Comparison of ENCODE assay signal across 1 cellular context in genomic region chr12:120228291-120229070, GRCh38.
TF ChIP-seq lines count a peak whose summit lies in the region.

No MANE protein-coding gene starts in this region.

TF ChIP-seq in HepG2, 621 proteins besides CTCF, POLR2A, EP300 and RAD21 (continued from another document and continues in another):
- TF ChIP-seq SNAPC4 (CRISPR knock-in tag; IDR thresholded peaks at IDR 0.05) (peak; percentile 97), ZBTB46 (CRISPR knock-in tag; IDR thresholded peaks at IDR 0.05; ENCODE audit: borderline replicate concordance) (no peak), FOXK1 (CRISPR knock-in tag; IDR thresholded peaks at IDR 0.05; ENCODE audit: borderline replicate concordance, low read depth) (peak; percentile 64; the same call in 1 of the 2 replicates), ZNF124 (CRISPR knock-in tag; IDR thresholded peaks at IDR 0.05) (peak; percentile 91), NONO (IDR thresholded peaks at IDR 0.05) (no peak), NONO (CRISPR knock-in tag; conservative IDR thresholded peaks at IDR 0.05) (peak; percentile 93; the same call in 1 of the 2 replicates), MED1 (CRISPR knock-in tag; IDR thresholded peaks at IDR 0.05) (peak; percentile 90), HMG20B (CRISPR knock-in tag; conservative IDR thresholded peaks at IDR 0.05) (no peak; the same call in 1 of the 2 replicates), LRRFIP1 (CRISPR knock-in tag; conservative IDR thresholded peaks at IDR 0.05) (no peak), BCL6 (CRISPR knock-in tag; IDR thresholded peaks at IDR 0.05) (peak; percentile 61), SP5 (CRISPR knock-in tag; IDR thresholded peaks at IDR 0.05; ENCODE audit: borderline replicate concordance, low read depth) (peak; percentile 84), HNRNPL (IDR thresholded peaks at IDR 0.05; ENCODE audit: low read depth, low read length) (peak; percentile 71; the same call in 1 of the 2 replicates), ZNF367 (CRISPR knock-in tag; IDR thresholded peaks at IDR 0.05; ENCODE audit: borderline replicate concordance) (0 out of 2 replicates have a peak, but pooled peaks have one; percentile 46), TARDBP (CRISPR knock-in tag; IDR thresholded peaks at IDR 0.05) (peak; percentile 88), ZNF792 (CRISPR knock-in tag; IDR thresholded peaks at IDR 0.05) (peak; percentile 86; the same call in 1 of the 2 replicates), MAFF (IDR thresholded peaks at IDR 0.05; ENCODE audit: low read depth, low read length) (peak; percentile 73), ZNF784 (CRISPR knock-in tag; IDR thresholded peaks at IDR 0.05; ENCODE audit: borderline replicate concordance) (peak; percentile 75), ZKSCAN8 (CRISPR knock-in tag; IDR thresholded peaks at IDR 0.05; ENCODE audit: borderline replicate concordance) (peak; percentile 55; the same call in 1 of the 2 replicates), LBX2 (CRISPR knock-in tag; IDR thresholded peaks at IDR 0.05; ENCODE audit: borderline replicate concordance) (0 out of 2 replicates have a peak, but pooled peaks have one; percentile 25), TBP (CRISPR knock-in tag; IDR thresholded peaks at IDR 0.05) (no peak), HOXD1 (CRISPR knock-in tag; IDR thresholded peaks at IDR 0.05) (peak; percentile 54; the same call in 1 of the 2 replicates), ZBTB25 (CRISPR knock-in tag; IDR thresholded peaks at IDR 0.05) (0 out of 2 replicates have a peak, but pooled peaks have one; percentile 37), ZNF138 (CRISPR knock-in tag; IDR thresholded peaks at IDR 0.05; ENCODE audit: low read depth) (no peak), HBP1 (CRISPR knock-in tag; IDR thresholded peaks at IDR 0.05; ENCODE audit: low read depth) (peak; percentile 43; the same call in 1 of the 2 replicates), ZNF569 (CRISPR knock-in tag; IDR thresholded peaks at IDR 0.05; ENCODE audit: borderline replicate concordance) (0 out of 2 replicates have a peak, but pooled peaks have one; percentile 35), ETS1 (CRISPR knock-in tag; IDR thresholded peaks at IDR 0.05) (no peak), ZNF556 (CRISPR knock-in tag; IDR thresholded peaks at IDR 0.05; ENCODE audit: borderline replicate concordance) (no peak), IKZF4 (CRISPR knock-in tag; IDR thresholded peaks at IDR 0.05; ENCODE audit: borderline replicate concordance, low read depth, not compliant biosample characterization) (peak; percentile 64), SALL2 (CRISPR knock-in tag; IDR thresholded peaks at IDR 0.05) (peak; percentile 87), ZZZ3 (CRISPR knock-in tag; IDR thresholded peaks at IDR 0.05; ENCODE audit: borderline replicate concordance) (no peak), PPARG (CRISPR knock-in tag; conservative IDR thresholded peaks at IDR 0.05) (peak; percentile 75), PATZ1 (CRISPR knock-in tag; IDR thresholded peaks at IDR 0.05) (peak; percentile 87), GABPA (IDR thresholded peaks at IDR 0.05; ENCODE audit: low read depth, low read length) (no peak), GABPA (CRISPR knock-in tag; IDR thresholded peaks at IDR 0.05; ENCODE audit: low read depth) (peak; percentile 75), SKIL (CRISPR knock-in tag; IDR thresholded peaks at IDR 0.05; ENCODE audit: borderline replicate concordance) (peak; percentile 77), SCMH1 (CRISPR knock-in tag; IDR thresholded peaks at IDR 0.05; ENCODE audit: borderline replicate concordance) (no peak), ZNF782 (CRISPR knock-in tag; IDR thresholded peaks at IDR 0.05; ENCODE audit: borderline replicate concordance) (no peak; the same call in 1 of the 2 replicates), ZBTB38 (CRISPR knock-in tag; IDR thresholded peaks at IDR 0.05) (peak; percentile 62), ZNF432 (CRISPR knock-in tag; IDR thresholded peaks at IDR 0.05; ENCODE audit: borderline replicate concordance) (no peak), E2F1 (CRISPR knock-in tag; IDR thresholded peaks at IDR 0.05) (no peak)
